ENCODE assay signal across 10 cellular contexts in genomic region chr19:1361601-1362384, GRCh38. TPM values are rescaled to one million over a fixed set of nuclear protein-coding genes. Genes with fewer than 3 reads are reported as not detected.
DNase-seq lines count a peak whose midpoint lies in the region; ATAC-seq, FAIRE-seq and TF ChIP-seq lines count a peak whose summit lies in the region.
"Had no signal": no experiment of that assay in that cellular context is flagged by ENCODE, and none has a peak within 500 bp of the region (broad histone marks: within the 10 kb centered on the region; RNA-seq: fewer than 3 reads in every experiment).

No MANE protein-coding gene starts in this region.

- peaks cover 41% of the 10 kb centered on the region for H3K4me1 Mint-ChIP-seq in glutamatergic neuron (ENCODE audit: low read depth, unreplicated experiment)

- peaks cover 20 to 96% (median 93%) of the 10 kb centered on the region in 4 donors for H3K36me3 ChIP-seq in stomach

- no peaks in the 10 kb centered on the region for H3K9me3 ChIP-seq in stomach

- no peaks in the 10 kb centered on the region for H3K27me3 ChIP-seq in stomach

- WGBS in stomach, 5 donors: 67 to 79% (median 77%) methylated on average over 30 of the region's 30 CpGs

- POLR2A ChIA-PET in HEK293T (lab: Yijun Ruan, JAX): no interaction called here

- ATAC-seq in GM21381 (IDR thresholded peaks at IDR 0.05; ENCODE audit: unreplicated experiment): no peak
- no peak for ATAC-seq in GM18502 (IDR thresholded peaks at IDR 0.05; ENCODE audit: poor library complexity, unreplicated experiment)

- H3K4me1 ChIP-seq in stomach: peaks cover 15 to 36% (median 22%) of the 10 kb centered on the region in 4 donors

- peak; percentile 30 for DNase-seq in H54 (ENCODE audit: insufficient read length, low spot score)
- DNase-seq in amniotic epithelial cell (ENCODE audit: low read depth): peak; percentile 54
- DNase-seq in glutamatergic neuron: no peak
- DNase-seq in stomach: no peak
- DNase-seq in HEK293T (ENCODE audit: extremely low spot score): no peak
- no peak for DNase-seq in GM12892 (ENCODE audit: insufficient read length)
- DNase-seq: NCI-H774 had no signal

- H3K9me3 Mint-ChIP-seq in glutamatergic neuron (ENCODE audit: unreplicated experiment): peaks cover 2% of the 10 kb centered on the region

- peak overlapping the region; percentile 49 for H3K27ac Mint-ChIP-seq in glutamatergic neuron (ENCODE audit: unreplicated experiment)

- CTCF ChIA-PET in HEK293T (lab: Yijun Ruan, JAX): interaction anchor here (0.6 kb wide), 1 partner anchor 382 kb away, joined by 4 read pairs; no protein-coding TSS in a partner anchor

- peak overlapping the region in 3 of 4 donors; percentile 9 to 28 (median 13) for H3K4me3 ChIP-seq in stomach

- no peak for TF ChIP-seq POLR2A in H54 (IDR thresholded peaks at IDR 0.05; ENCODE audit: low read depth, low read length)
- no peak for TF ChIP-seq POLR2A in stomach (IDR thresholded peaks at IDR 0.05)
- no peak for TF ChIP-seq POLR2A in GM12892 (IDR thresholded peaks at IDR 0.05; ENCODE audit: low read depth, low read length)

- FAIRE-seq in H54 (lab: Jason Lieb, UNC) (no peak), GM12892 (lab: Jason Lieb, UNC) (no peak)

- peak overlapping the region in 3 of 5 donors; percentile 45 to 78 (median 65) for H3K27ac ChIP-seq in stomach
- H3K27ac ChIP-seq: epithelial cell of prostate had no signal

- peaks cover 4% of the 10 kb centered on the region for H3K27me3 Mint-ChIP-seq in glutamatergic neuron (ENCODE audit: unreplicated experiment)

- no peak for TF ChIP-seq CTCF in glutamatergic neuron (IDR thresholded peaks at IDR 0.05; ENCODE audit: partially characterized antibody, unreplicated experiment)
- TF ChIP-seq CTCF in stomach (IDR thresholded peaks at IDR 0.05): no peak

- no peak for TF ChIP-seq EP300 in stomach (IDR thresholded peaks at IDR 0.05)

- intact Hi-C loops in stomach (cut with DNase I; ENCODE audit: low total_unique reads): loop anchor here (10.0 kb wide), 1 partner anchor 77 kb away; the partner anchor contains the start of gene EFNA2

- peak overlapping the region; percentile 76 for H3K4me3 Mint-ChIP-seq in glutamatergic neuron (ENCODE audit: unreplicated experiment)

- H3K36me3 Mint-ChIP-seq in glutamatergic neuron (ENCODE audit: unreplicated experiment): peaks cover 5% of the 10 kb centered on the region

TF ChIP-seq in HEK293T, 16 proteins besides CTCF, POLR2A, EP300 and RAD21:
- TF ChIP-seq, protein P1, sequence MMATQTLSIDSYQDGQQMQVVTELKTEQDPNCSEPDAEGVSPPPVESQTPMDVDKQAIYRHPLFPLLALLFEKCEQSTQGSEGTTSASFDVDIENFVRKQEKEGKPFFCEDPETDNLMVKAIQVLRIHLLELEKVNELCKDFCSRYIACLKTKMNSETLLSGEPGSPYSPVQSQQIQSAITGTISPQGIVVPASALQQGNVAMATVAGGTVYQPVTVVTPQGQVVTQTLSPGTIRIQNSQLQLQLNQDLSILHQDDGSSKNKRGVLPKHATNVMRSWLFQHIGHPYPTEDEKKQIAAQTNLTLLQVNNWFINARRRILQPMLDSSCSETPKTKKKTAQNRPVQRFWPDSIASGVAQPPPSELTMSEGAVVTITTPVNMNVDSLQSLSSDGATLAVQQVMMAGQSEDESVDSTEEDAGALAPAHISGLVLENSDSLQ (IDR thresholded peaks at IDR 0.05): no peak
- TF ChIP-seq NFRKB (IDR thresholded peaks at IDR 0.05) (no peak), ARNT (IDR thresholded peaks at IDR 0.05) (no peak), LEF1 (IDR thresholded peaks at IDR 0.05; ENCODE audit: borderline replicate concordance) (no peak), BHLHE40 (IDR thresholded peaks at IDR 0.05; ENCODE audit: borderline replicate concordance) (no peak), ELF4 (IDR thresholded peaks at IDR 0.05) (no peak), CTBP1 (IDR thresholded peaks at IDR 0.05; ENCODE audit: borderline replicate concordance) (no peak), HDGF (IDR thresholded peaks at IDR 0.05; ENCODE audit: borderline replicate concordance) (no peak), L3MBTL2 (conservative IDR thresholded peaks at IDR 0.05) (no peak), FOXM1 (IDR thresholded peaks at IDR 0.05; ENCODE audit: borderline replicate concordance) (no peak), SP1 (IDR thresholded peaks at IDR 0.05) (no peak), FOXK2 (IDR thresholded peaks at IDR 0.05) (no peak), SUZ12 (IDR thresholded peaks at IDR 0.05) (no peak), FOXA1 (IDR thresholded peaks at IDR 0.05) (no peak), ZNF384 (IDR thresholded peaks at IDR 0.05) (no peak), TARDBP (IDR thresholded peaks at IDR 0.05) (no peak)

RNA-seq across cellular contexts. Expression of gene NDUFS7, which starts 21.9 kb away (rescaled TPM):
- 123 TPM for total RNA-seq in glutamatergic neuron (ENCODE audit: unreplicated experiment)
- 100 to 1,000 TPM in 3 of 5 donors, 10 to 100 TPM in 2; 31.6 to 217 (median 102) TPM for total RNA-seq in stomach
- 100 to 1,000 TPM; 107 to 169 (median 138) TPM for polyA plus RNA-seq in stomach
- polyA plus RNA-seq in GM12892 (2012; ENCODE audit: missing spikeins): 13.5 TPM

RNA-seq across cellular contexts. Expression of gene GAMT, which starts 39.5 kb away (rescaled TPM):
- 17.9 TPM for total RNA-seq in glutamatergic neuron (ENCODE audit: unreplicated experiment)
- total RNA-seq in stomach: 10 to 100 TPM in 1 of 5 donors, 1 to 10 TPM in 2, not detected in 2; 2.6 to 15.6 (median 4.5) TPM
- polyA plus RNA-seq in stomach: 100 to 1,000 TPM in 1 of 3 donors, 10 to 100 TPM in 2; 26.8 to 102 (median 55.3) TPM
- 12.3 TPM for polyA plus RNA-seq in GM12892 (2012; ENCODE audit: missing spikeins)

RNA-seq across cellular contexts. Expression of gene DAZAP1, which starts 45.6 kb away (rescaled TPM):
- total RNA-seq in glutamatergic neuron (ENCODE audit: unreplicated experiment) (135 TPM), stomach (100 to 1,000 TPM in 1 of 5 donors, 10 to 100 TPM in 4; 21.4 to 124 (median 42.5) TPM)
- 10 to 100 TPM; 55.9 to 68.1 (median 63.4) TPM for polyA plus RNA-seq in stomach
- polyA plus RNA-seq in GM12892 (2012; ENCODE audit: missing spikeins): 74.9 TPM

Comparison
In these comparisons a context has a peak if more than half of its experiments do, and no peak if none do; other contexts are left out.
1. DNase-seq: peak in H54 (single experiment) and amniotic epithelial cell (single experiment); none in glutamatergic neuron (single experiment), stomach (single experiment), HEK293T (single experiment) and GM12892 (single experiment).